33 cellular contexts compared by ENCODE assay signal in genomic region chr13:30995331-30995730, GRCh38.
DNase-seq lines count a peak whose midpoint lies in the region; ATAC-seq, FAIRE-seq and TF ChIP-seq lines count a peak whose summit lies in the region.
"Had no signal": no experiment of that assay in that cellular context is flagged by ENCODE, and none has a peak within 500 bp of the region (broad histone marks: within the 10 kb centered on the region; RNA-seq: fewer than 3 reads in every experiment).

No MANE protein-coding gene starts in this region.

- POLR2A ChIA-PET in HEK293 (lab: Yijun Ruan, JAX) = no interaction called here
- POLR2A ChIA-PET in H1 (lab: Charles Lee; ENCODE audit: partially characterized antibody) = no interaction called here

- no peak overlapping the region for H3K56ac ChIP-seq in H1 (replicated peaks; ENCODE audit: insufficient read length, low read depth, low read length)

- H3K4ac ChIP-seq in H1 (replicated peaks; ENCODE audit: insufficient read length, low read depth, low read length) = no peak overlapping the region

- TF ChIP-seq POLR2A in H1 (IDR thresholded peaks at IDR 0.05; ENCODE audit: control extremely low read depth in 1 of 2, low read depth in 2 of 2, low read length in 2 of 2) = no peak

- no peaks in the 10 kb centered on the region for H3K27me3 ChIP-seq in H1 (replicated peaks in 1 of 4; ENCODE audit: control insufficient read depth in 3 of 4, extremely low read depth in 1 of 4, insufficient read depth in 3 of 4, low read length in 3 of 4)
- H3K27me3 ChIP-seq in small intestine (ENCODE audit: control insufficient read depth in 2 of 2, insufficient read depth in 2 of 2, low read length in 2 of 2) = peaks cover 0 to 5% of the 10 kb centered on the region in 2 donors
- H3K27me3 ChIP-seq: BE2C; BLaER1; BLaER1 treated with 17β-estradiol and CSF1 and Interleukin-3, amounts not matched to agents 10 nM and 100 nM had no signal

- FAIRE-seq in H1 (lab: Jason Lieb, UNC) (no peak), small intestine (lab: Jason Lieb, UNC) (no peak)
- FAIRE-seq: A204.1, A549, D721Med had no signal

- no peaks in the 10 kb centered on the region for H4K20me1 ChIP-seq in H1 (replicated peaks in 1 of 2; ENCODE audit: control insufficient read depth in 1 of 2, insufficient read depth in 2 of 2, low read length in 2 of 2)
- H4K20me1 ChIP-seq: BLaER1; BLaER1 treated with 17β-estradiol and CSF1 and Interleukin-3, amounts not matched to agents 10 nM and 100 nM had no signal

- H3K9me3 ChIP-seq in HEK293 (ENCODE audit: control insufficient read depth, insufficient read depth, low read depth, low read length) (no peaks in the 10 kb centered on the region), H1 (ENCODE audit: insufficient read depth in 2 of 2, low read depth in 1 of 2, low read length in 1 of 2) (peaks cover 0 to 4% of the 10 kb centered on the region in 2 experiments; a peak in 2 of 4 replicates), small intestine (ENCODE audit: control insufficient read depth, low read depth) (no peaks in the 10 kb centered on the region)
- H3K9me3 ChIP-seq: BE2C, BLaER1, Caco-2 had no signal

- H3K4me3 ChIP-seq in HEK293 (ENCODE audit: low read depth, low read length) (no peak overlapping the region), H1 (ENCODE audit: extremely low read depth in 1 of 4, insufficient read depth in 2 of 4, low read depth in 3 of 4, low read length in 4 of 4) (no peak overlapping the region), small intestine (ENCODE audit: low read depth in 1 of 2, low read length in 2 of 2) (no peak overlapping the region)
- H3K4me3 ChIP-seq: A549; BLaER1; BLaER1 treated with 17β-estradiol and CSF1 and Interleukin-3, amounts not matched to agents 10 nM and 100 nM had no signal

- TF ChIP-seq RAD21 in H1 (IDR thresholded peaks at IDR 0.05 in 1 of 2, conservative IDR thresholded peaks at IDR 0.05 in 1 of 2; ENCODE audit: low read depth in 2 of 2, low read length in 2 of 2) = no peak

- ATAC-seq in HG03045 (IDR thresholded peaks at IDR 0.05; ENCODE audit: unreplicated experiment) = no peak
- ATAC-seq: A549; CD8-positive, alpha-beta T cell had no signal

- no peaks in the 10 kb centered on the region; the same call in 1 of the 2 replicates for H3K23me2 ChIP-seq in H1 (ENCODE audit: low read depth, low read length)

- no peak overlapping the region for H4K8ac ChIP-seq in H1 (ENCODE audit: extremely low read depth, insufficient read depth, low read length)

- no peak overlapping the region for H2AK5ac ChIP-seq in H1 (ENCODE audit: low read depth, low read length)

- no peak overlapping the region for H2BK20ac ChIP-seq in H1 (ENCODE audit: low read length)

- CTCF ChIA-PET in HEK293 (lab: Yijun Ruan, JAX) = interaction anchor here (0.6 kb wide), 1 partner anchor 904 kb away, joined by 5 read pairs; no protein-coding TSS in a partner anchor
- CTCF ChIA-PET in H1 (lab: Charles Lee; ENCODE audit: partially characterized antibody) = interaction anchor here (1.1 to 2.3 kb wide), 3 partner anchors 12 to 49 kb away, joined by 3 to 9 read pairs (median 4); no protein-coding TSS in a partner anchor

- H3K79me1 ChIP-seq in H1 (ENCODE audit: low read depth, low read length) = no peaks in the 10 kb centered on the region

- no peaks in the 10 kb centered on the region for H3K79me2 ChIP-seq in H1 (ENCODE audit: control insufficient read depth in 1 of 2, insufficient read depth in 2 of 2, low read length in 2 of 2)

- no peak overlapping the region for H2BK12ac ChIP-seq in H1 (ENCODE audit: low read depth, low read length)

- H4K91ac ChIP-seq in H1 (replicated peaks; ENCODE audit: insufficient read length, low read length) = no peak overlapping the region

- H3K27ac ChIP-seq in HEK293 (ENCODE audit: extremely low read depth, low read depth, low read length) (no peak overlapping the region), H1 (ENCODE audit: low read depth, low read length) (no peak overlapping the region), small intestine (ENCODE audit: low read depth in 1 of 2, low read length in 1 of 2) (no peak overlapping the region)
- H3K27ac ChIP-seq: 22Rv1; A549; BLaER1; BLaER1 treated with 17β-estradiol and CSF1 and Interleukin-3, amounts not matched to agents 10 nM and 100 nM; C4-2B had no signal

- TF ChIP-seq CTCF in HEK293 (tag by site-specific recombination; IDR thresholded peaks at IDR 0.05) = no peak
- no peak for TF ChIP-seq CTCF in H1 (IDR thresholded peaks at IDR 0.05; ENCODE audit: control extremely low read depth in 1 of 3, insufficient read depth in 1 of 3, low read depth in 1 of 3, low read length in 3 of 3)

- H3K36me3 ChIP-seq in HEK293 (ENCODE audit: control insufficient read depth in 2 of 2, insufficient read depth in 1 of 2, low read length in 2 of 2) = no peaks in the 10 kb centered on the region
- H3K36me3 ChIP-seq in H1 (ENCODE audit: control insufficient read depth in 2 of 4, insufficient read depth in 4 of 4, low read length in 3 of 4) = no peaks in the 10 kb centered on the region
- H3K36me3 ChIP-seq in small intestine (ENCODE audit: control insufficient read depth in 2 of 2, insufficient read depth in 2 of 2, low read length in 2 of 2) = no peaks in the 10 kb centered on the region
- H3K36me3 ChIP-seq: BE2C; BLaER1; BLaER1 treated with 17β-estradiol and CSF1 and Interleukin-3, amounts not matched to agents 10 nM and 100 nM had no signal

- TF ChIP-seq EP300 in H1 (IDR thresholded peaks at IDR 0.05; ENCODE audit: borderline replicate concordance in 1 of 2, low read depth in 2 of 2, low read length in 2 of 2) = no peak

- no peak overlapping the region for H3K18ac ChIP-seq in H1 (ENCODE audit: extremely low read depth, low read length)

- WGBS in H1 (ENCODE audit: extremely low coverage in 1 of 2, insufficient coverage in 1 of 2, insufficient read length in 1 of 2, insufficient replicate concordance in 2 of 2, low coverage in 1 of 2, low lambda C conversion rate in 2 of 2, missing lambda C conversion rate in 1 of 2), 2 experiments = 95% methylated on average over 1 of the region's 1 CpG; no CpG with 5 or more reads in 1 of the 2 experiments
- 82 to 92% (median 87%) methylated on average over 1 of the region's 1 CpG for WGBS in small intestine, 3 donors

- H3K23ac ChIP-seq in H1 (ENCODE audit: insufficient read length) = no peak overlapping the region

- H2BK15ac ChIP-seq in H1 (ENCODE audit: low read length) = no peak overlapping the region

- no peak overlapping the region for H4K5ac ChIP-seq in H1 (ENCODE audit: insufficient read length, low read depth, low read length)

- DNase-seq in H1 (ENCODE audit: low read depth in 1 of 2, low spot score in 2 of 2) (no peak), renal cortical epithelial cell (ENCODE audit: low read depth) (peak; percentile 45), small intestine (no peak), HUDEP-2 (lab: John Stamatoyannopoulos, UW; ENCODE audit: unreplicated experiment in 76 of 76) (no peak)
- DNase-seq: 8988T; ACHN; AML-193; BE2C; C1 segment of cervical spinal cord; Caco-2; Calu3; CD4-positive, alpha-beta memory T cell; CD4-positive, alpha-beta T cell; CD4-positive, CD25-positive, alpha-beta regulatory T cell; CD8-positive, alpha-beta memory T cell; CD8-positive, alpha-beta T cell; COR-L47; DMS 273 treated with DMSO at 0.1 percent for 48 hours; DMS153; DMS53; DMS79; DMS79 treated with DMSO at 0.1 percent for 48 hours; DND-41; EL had no signal

- no peak overlapping the region for H3K14ac ChIP-seq in H1 (ENCODE audit: insufficient read length)

- no peaks in the 10 kb centered on the region for H3K4me1 ChIP-seq in HEK293 (ENCODE audit: control insufficient read depth, insufficient read depth, low read length)
- 0 out of 7 replicates have a peak, but pooled peaks cover 0 to 2% (median under 1%) of the 10 kb centered on the region in 4 experiments for H3K4me1 ChIP-seq in H1 (replicated peaks in 1 of 4; ENCODE audit: control insufficient read depth in 3 of 4, insufficient read depth in 4 of 4, low read length in 3 of 4)
- H3K4me1 ChIP-seq in small intestine (ENCODE audit: control insufficient read depth in 2 of 2, insufficient read depth in 1 of 2, low read depth in 1 of 2, low read length in 1 of 2) = no peaks in the 10 kb centered on the region
- H3K4me1 ChIP-seq: A549; BLaER1; BLaER1 treated with 17β-estradiol and CSF1 and Interleukin-3, amounts not matched to agents 10 nM and 100 nM; Caco-2 had no signal

- no peak overlapping the region for H3K4me2 ChIP-seq in H1 (ENCODE audit: insufficient read depth in 1 of 2, low read depth in 2 of 2, low read length in 2 of 2)
- H3K4me2 ChIP-seq: A549; BLaER1; BLaER1 treated with 17β-estradiol and CSF1 and Interleukin-3, amounts not matched to agents 10 nM and 100 nM had no signal

- H2AFZ ChIP-seq in H1 (ENCODE audit: low read length) = 0 out of 2 replicates have a peak overlapping the region, but pooled peaks have one; percentile 11

- H2BK5ac ChIP-seq in H1 (ENCODE audit: low read depth, low read length) = no peak overlapping the region

- H2BK120ac ChIP-seq in H1 (replicated peaks; ENCODE audit: low read depth, low read length) = no peak overlapping the region

- H3K9ac ChIP-seq in H1 (replicated peaks in 1 of 4; ENCODE audit: extremely low read depth in 1 of 4, low read depth in 3 of 4, low read length in 3 of 4) = no peak overlapping the region
- H3K9ac ChIP-seq: BLaER1; BLaER1 treated with 17β-estradiol and CSF1 and Interleukin-3, amounts not matched to agents 10 nM and 100 nM had no signal

TF ChIP-seq in HEK293, 187 proteins besides CTCF, POLR2A, EP300 and RAD21 (continues in another document):
- TF ChIP-seq BCL6B (tag by site-specific recombination; IDR thresholded peaks at IDR 0.05) = no peak

TF ChIP-seq in H1, 55 proteins besides CTCF, POLR2A, EP300 and RAD21:
- TF ChIP-seq BRCA1 (IDR thresholded peaks at IDR 0.05; ENCODE audit: low read depth, low read length) = no peak
TF ChIP-seq in H1: peak in this region for 0.
